ENCODE assay signal across 8 cellular contexts in genomic region chr3:58236527-58237237, GRCh38. TPM values are rescaled to one million over a fixed set of nuclear protein-coding genes. Genes with fewer than 3 reads are reported as not detected.
DNase-seq lines count a peak whose midpoint lies in the region; ATAC-seq, FAIRE-seq and TF ChIP-seq lines count a peak whose summit lies in the region.

No MANE protein-coding gene starts in this region.

- TF ChIP-seq RAD21 in HepG2 (CRISPR knock-in tag; IDR thresholded peaks at IDR 0.05): no peak

- H3K27me3 ChIP-seq in brain microvascular endothelial cell (replicated peaks): peaks cover 1% of the 10 kb centered on the region
- H3K27me3 ChIP-seq in HepG2 (ENCODE audit: control insufficient read depth in 1 of 2, insufficient read depth in 2 of 2, low read length in 2 of 2): peaks cover 1 to 13% of the 10 kb centered on the region in 2 experiments; a peak in 3 of 5 replicates

- peak overlapping the region; percentile 77 for H2AFZ ChIP-seq in HepG2 (ENCODE audit: low read length)

- no peak for TF ChIP-seq EP300 in HepG2 (IDR thresholded peaks at IDR 0.05; ENCODE audit: low read depth in 2 of 2, low read length in 2 of 2)
- TF ChIP-seq EP300 in HepG2 (CRISPR knock-in tag; IDR thresholded peaks at IDR 0.05; ENCODE audit: borderline replicate concordance): no peak

- WGBS in HepG2 (ENCODE audit: low lambda C conversion rate): 4% methylated on average over 17 of the region's 24 CpGs

- H3K4me3 ChIP-seq in brain microvascular endothelial cell (ENCODE audit: low read depth, low read length) (peak overlapping the region; percentile 80), HepG2 (replicated peaks in 1 of 3; ENCODE audit: insufficient read depth in 1 of 3, low read depth in 2 of 3, low read length in 3 of 3) (peak overlapping the region; percentile 89 to 95 (median 93))

- peak overlapping the region; percentile 49 for H3K9ac ChIP-seq in HepG2 (ENCODE audit: insufficient read depth, low read depth, low read length)

- intact Hi-C loops in HepG2 (cut with micrococcal nuclease; ENCODE audit: unreplicated experiment): loop anchor here (2.0 to 5.0 kb wide), 3 partner anchors 14 to 66 kb away; no protein-coding TSS in a partner anchor

- H3K79me2 ChIP-seq in HepG2 (ENCODE audit: insufficient read depth, low read length): no peaks in the 10 kb centered on the region

- H3K36me3 ChIP-seq in brain microvascular endothelial cell (replicated peaks): no peaks in the 10 kb centered on the region
- no peaks in the 10 kb centered on the region for H3K36me3 ChIP-seq in HepG2 (replicated peaks in 1 of 2; ENCODE audit: control insufficient read depth in 1 of 2, insufficient read depth in 2 of 2, low read length in 2 of 2)

- no peaks in the 10 kb centered on the region for H3K36me3 Mint-ChIP-seq in type B pancreatic cell

- DNase-seq in stimulated activated CD4-positive, alpha-beta T cell treated with anti-CD3 and anti-CD28 coated beads, Interleukin-4, amount 100 ng/mL, for 1 hour: peak; percentile 3
- no peak for DNase-seq in stimulated activated CD4-positive, alpha-beta T cell treated with anti-CD3 and anti-CD28 coated beads, Interleukin-4, amount 100 ng/mL, for 4 hours
- DNase-seq in brain microvascular endothelial cell (no peak), HepG2 (ENCODE audit: low spot score) (no peak), type B pancreatic cell (ENCODE audit: extremely low spot score, unreplicated experiment) (no peak), NCI-H2171 (lab: John Stamatoyannopoulos, UW) (no peak)
- DNase-seq in stimulated activated CD4-positive, alpha-beta T cell treated with anti-CD3 and anti-CD28 coated beads, Interleukin-1b, Interleukin-23, amount 100 ng/mL, for 48 hours: no peak

- TF ChIP-seq CTCF in brain microvascular endothelial cell (IDR thresholded peaks at IDR 0.05; ENCODE audit: low read depth, low read length, missing control alignments) (no peak), HepG2 (CRISPR knock-in tag; IDR thresholded peaks at IDR 0.05) (no peak), type B pancreatic cell (conservative IDR thresholded peaks at IDR 0.05) (no peak)

- peak overlapping the region; percentile 82 for H3K27ac Mint-ChIP-seq in type B pancreatic cell

- H3K9me3 ChIP-seq in HepG2 (ENCODE audit: low read length): no peaks in the 10 kb centered on the region

- peaks cover 66% of the 10 kb centered on the region for H3K4me1 ChIP-seq in HepG2 (ENCODE audit: insufficient read depth, low read length)

- peaks cover 16% of the 10 kb centered on the region for H3K4me1 Mint-ChIP-seq in type B pancreatic cell (ENCODE audit: unreplicated experiment)

- peaks cover 26% of the 10 kb centered on the region for H3K27me3 Mint-ChIP-seq in type B pancreatic cell

- in situ Hi-C loops in brain microvascular endothelial cell (cut with HindIII; ENCODE audit: low pct_ligation_motif_present, low sequenced_read_pairs): no loop called here
- in situ Hi-C loops in HepG2 (cut with HindIII; ENCODE audit: extremely low pct_ligation_motif_present, low pct_unique_long_range_greater_than_20kb): loop anchor here (5.0 kb wide), 2 partner anchors 49 to 71 kb away; partner anchors contain the start of genes HTD2 and RPP14

- no peaks in the 10 kb centered on the region for H4K20me1 ChIP-seq in HepG2 (ENCODE audit: insufficient read depth, low read length)

- CTCF ChIA-PET in HepG2 (lab: Yijun Ruan, JAX; ENCODE audit: low intra/inter-chr PET ratio, low total read pairs): interaction anchor here (0.6 kb wide), 1 partner anchor 279 kb away, joined by 3 read pairs; no protein-coding TSS in a partner anchor

- peak overlapping the region; percentile 92 for H3K4me3 Mint-ChIP-seq in type B pancreatic cell

- peak overlapping the region; percentile 99 for H3K4me2 ChIP-seq in HepG2 (ENCODE audit: low read depth, low read length)

- no peak overlapping the region for H3K27ac ChIP-seq in brain microvascular endothelial cell
- no peak overlapping the region for H3K27ac ChIP-seq in HepG2 (ENCODE audit: extremely low read length, insufficient read depth, low read length)

- no peaks in the 10 kb centered on the region for H3K9me3 Mint-ChIP-seq in type B pancreatic cell

- FAIRE-seq in HepG2 (lab: Jason Lieb, UNC): no peak

- no TSS peak for BruUV-seq in HepG2 (replicated peaks; lab: Mats Ljungman, UMichigan)

- no peak for TF ChIP-seq POLR2A in HepG2 (IDR thresholded peaks at IDR 0.05; ENCODE audit: insufficient read depth in 1 of 2, low read depth in 2 of 2, low read length in 2 of 2)

- POLR2A ChIA-PET in HepG2 (lab: Yijun Ruan, JAX): interaction anchor here (2.6 kb wide), 1 partner anchor 70 kb away, joined by 9 read pairs; the partner anchor contains the start of genes HTD2 and RPP14

- ATAC-seq in HepG2 (peak; percentile 43), HG03342 (IDR thresholded peaks at IDR 0.05; ENCODE audit: unreplicated experiment) (no peak)

TF ChIP-seq in HepG2, 621 proteins besides CTCF, POLR2A, EP300 and RAD21 (continues in another document):
- TF ChIP-seq SOX6 (IDR thresholded peaks at IDR 0.05): no peak
- TF ChIP-seq SOX6 (CRISPR knock-in tag; IDR thresholded peaks at IDR 0.05): peak; percentile 13; the same call in 1 of the 2 replicates
- TF ChIP-seq MTERF4 (CRISPR knock-in tag; IDR thresholded peaks at IDR 0.05): peak; percentile 61; the same call in 1 of the 2 replicates

RNA-seq across cellular contexts. Expression of gene ABHD6, which starts 0.9 kb away (rescaled TPM):
- total RNA-seq in HepG2 (2016; rRNA removed; fragmentation: Illumina TruSeq; extraction: Trizol): 5.7 and 9.0 TPM in 2 replicates
- 4.3 and 4.9 TPM in 2 replicates for total RNA-seq in HepG2 (2016; cell fraction: cytosol; rRNA removed; fragmentation: Illumina TruSeq; extraction: Trizol; ENCODE audit: low read depth)
- 4.8 and 8.8 TPM in 2 replicates for total RNA-seq in HepG2 (2016; cell fraction: insoluble cytoplasmic fraction; rRNA removed; fragmentation: Illumina TruSeq; extraction: Trizol)
- 7.3 and 7.9 TPM in 2 replicates for total RNA-seq in HepG2 (2016; cell fraction: membrane; rRNA removed; fragmentation: Illumina TruSeq; extraction: Trizol)
- 7.5 and 8.4 TPM in 2 replicates for total RNA-seq in HepG2 (2016; cell fraction: nucleus; rRNA removed; fragmentation: Illumina TruSeq; extraction: Trizol)
- polyA plus RNA-seq in HepG2 (2011; rRNA removed): 16.5 and 17.2 TPM in 2 replicates
- 17.9 and 18.6 TPM in 2 replicates for polyA plus RNA-seq in HepG2 (2011; cell fraction: cytosol; rRNA removed)
- polyA plus RNA-seq in HepG2 (2011; cell fraction: nucleus; rRNA removed): 10.2 and 11.0 TPM in 2 replicates
- polyA plus RNA-seq in HepG2 (2012): 7.6 and 9.4 TPM in 2 replicates
- polyA plus RNA-seq in HepG2 (2016; cell fraction: cytosol; fragmentation: Illumina TruSeq; extraction: Trizol; ENCODE audit: low read depth): 3.4 and 4.3 TPM in 2 replicates
- 4.7 and 5.8 TPM in 2 replicates for polyA plus RNA-seq in HepG2 (2016; cell fraction: insoluble cytoplasmic fraction; fragmentation: Illumina TruSeq; extraction: Trizol; ENCODE audit: low read depth)
- 4.9 and 6.1 TPM in 2 replicates for polyA plus RNA-seq in HepG2 (2016; cell fraction: membrane; fragmentation: Illumina TruSeq; extraction: Trizol; ENCODE audit: low read depth)
- polyA plus RNA-seq in HepG2 (2016; cell fraction: nucleus; fragmentation: Illumina TruSeq; extraction: Trizol; ENCODE audit: insufficient read depth, low read depth): 9.1 and 12.2 TPM in 2 replicates
- 34.5 and 67.6 TPM in 2 replicates for polyA minus RNA-seq in HepG2 (2011; rRNA and poly(A)+ RNA removed; ENCODE audit: low replicate concordance)
- polyA minus RNA-seq in HepG2 (2011; cell fraction: cytosol; rRNA and poly(A)+ RNA removed): 10.7 and 12.8 TPM in 2 replicates
- polyA minus RNA-seq in HepG2 (2011; cell fraction: nucleus; rRNA and poly(A)+ RNA removed): 12.6 and 14.9 TPM in 2 replicates
- 15.7 and 25.4 TPM in 2 replicates for total RNA-seq in type B pancreatic cell (ENCODE audit: low replicate concordance)

RNA-seq across cellular contexts. Expression of gene DNASE1L3, which starts 25.9 kb away (rescaled TPM):
- total RNA-seq in HepG2 (2016; rRNA removed; fragmentation: Illumina TruSeq; extraction: Trizol) (0.55 and 0.86 TPM in 2 replicates), type B pancreatic cell (ENCODE audit: low replicate concordance) (not detected in 2 replicates)
- 0.30 TPM in 1 of 2 replicates, not detected in the other for total RNA-seq in HepG2 (2016; cell fraction: cytosol; rRNA removed; fragmentation: Illumina TruSeq; extraction: Trizol; ENCODE audit: low read depth)
- total RNA-seq in HepG2 (2016; cell fraction: insoluble cytoplasmic fraction; rRNA removed; fragmentation: Illumina TruSeq; extraction: Trizol): 0.61 and 0.73 TPM in 2 replicates
- 0.53 and 1.1 TPM in 2 replicates for total RNA-seq in HepG2 (2016; cell fraction: membrane; rRNA removed; fragmentation: Illumina TruSeq; extraction: Trizol)
- total RNA-seq in HepG2 (2016; cell fraction: nucleus; rRNA removed; fragmentation: Illumina TruSeq; extraction: Trizol): 0.22 TPM in 1 of 2 replicates, not detected in the other
- polyA plus RNA-seq in HepG2 (2011; rRNA removed): 1.0 and 1.7 TPM in 2 replicates
- polyA plus RNA-seq in HepG2 (2011; cell fraction: cytosol; rRNA removed): 1.0 and 1.3 TPM in 2 replicates
- 0.43 and 0.51 TPM in 2 replicates for polyA plus RNA-seq in HepG2 (2011; cell fraction: nucleus; rRNA removed)
- 0.33 and 2.5 TPM in 2 replicates for polyA plus RNA-seq in HepG2 (2012)
- 0.27 and 0.35 TPM in 2 replicates for polyA plus RNA-seq in HepG2 (2016; cell fraction: cytosol; fragmentation: Illumina TruSeq; extraction: Trizol; ENCODE audit: low read depth)
- polyA plus RNA-seq in HepG2 (2016; cell fraction: insoluble cytoplasmic fraction; fragmentation: Illumina TruSeq; extraction: Trizol; ENCODE audit: low read depth): 0.44 and 0.59 TPM in 2 replicates
- polyA plus RNA-seq in HepG2 (2016; cell fraction: membrane; fragmentation: Illumina TruSeq; extraction: Trizol; ENCODE audit: low read depth): 0.34 and 0.37 TPM in 2 replicates
- 0.55 TPM in 1 of 2 replicates, not detected in the other for polyA plus RNA-seq in HepG2 (2016; cell fraction: nucleus; fragmentation: Illumina TruSeq; extraction: Trizol; ENCODE audit: insufficient read depth, low read depth)
- 0.14 and 1.8 TPM in 2 replicates for polyA minus RNA-seq in HepG2 (2011; rRNA and poly(A)+ RNA removed; ENCODE audit: low replicate concordance)
- 0.88 TPM in 1 of 2 replicates, not detected in the other for polyA minus RNA-seq in HepG2 (2011; cell fraction: cytosol; rRNA and poly(A)+ RNA removed)
- polyA minus RNA-seq in HepG2 (2011; cell fraction: nucleus; rRNA and poly(A)+ RNA removed): 0.77 and 0.87 TPM in 2 replicates
